Comparison of ENCODE assay signal across 1 cellular context in genomic region chr9:75869236-75869635, GRCh38.
TF ChIP-seq lines count a peak whose summit lies in the region.

No MANE protein-coding gene starts in this region.

TF ChIP-seq in GM12878, 131 proteins besides CTCF, POLR2A, EP300 and RAD21 (continued from another document):
- TF ChIP-seq CEBPZ (IDR thresholded peaks at IDR 0.05; ENCODE audit: low read depth, low read length): no peak
